8 cellular contexts compared by ENCODE assay signal in genomic region chr1:162023547-162024501, GRCh38. TPM values are rescaled to one million over a fixed set of nuclear protein-coding genes. Genes with fewer than 3 reads are reported as not detected.
DNase-seq lines count a peak whose midpoint lies in the region; ATAC-seq and TF ChIP-seq lines count a peak whose summit lies in the region.

TSS of gene OLFML2B (minus strand) at chr1:162023869. CDS start at chr1:162023430, 439 bp downstream.

- H3K27me3 Mint-ChIP-seq in activated T-cell treated with anti-CD3 and anti-CD28 coated beads, Interleukin-2, amount 50 U/mL, for 24 hours, result peaks cover 54% of the 10 kb centered on the region

- H3K4me3 Mint-ChIP-seq in activated T-cell treated with anti-CD3 and anti-CD28 coated beads, Interleukin-2, amount 50 U/mL, for 24 hours, result peak within 1 kb of the TSS; percentile 79

- no peak for TF ChIP-seq CTCF in GM12864 (IDR thresholded peaks at IDR 0.05; ENCODE audit: low read depth, low read length, missing control alignments)
- peak in 1 of 6 experiments; percentile 18 for TF ChIP-seq CTCF in esophagus squamous epithelium (IDR thresholded peaks at IDR 0.05)

- 1% methylated on average over 49 to 59 of the region's 85 CpGs for WGBS in esophagus squamous epithelium, 2 donors

- no peaks in the 10 kb centered on the region for H3K9me3 Mint-ChIP-seq in activated T-cell treated with anti-CD3 and anti-CD28 coated beads, Interleukin-2, amount 50 U/mL, for 24 hours

- peaks cover 3% of the 10 kb centered on the region for H3K36me3 Mint-ChIP-seq in activated T-cell treated with anti-CD3 and anti-CD28 coated beads, Interleukin-2, amount 50 U/mL, for 24 hours (ENCODE audit: low read depth)

- peak; percentile 60 for ATAC-seq in HG03175 (IDR thresholded peaks at IDR 0.05; ENCODE audit: unreplicated experiment)

- H3K9me3 ChIP-seq in NT2/D1 (ENCODE audit: insufficient read depth, low read length), result peaks cover 8% of the 10 kb centered on the region
- H3K9me3 ChIP-seq in esophagus squamous epithelium, result no peaks in the 10 kb centered on the region
- no peaks in the 10 kb centered on the region for H3K9me3 ChIP-seq in mucosa of rectum (ENCODE audit: control insufficient read depth in 2 of 2, low read length in 2 of 2)

- intact Hi-C loops in esophagus squamous epithelium (cut with DNase I), result no loop called here

- H3K27ac ChIP-seq in esophagus squamous epithelium (peak within 1 kb of the TSS; percentile 39 to 61 (median 50)), mucosa of rectum (ENCODE audit: low read depth in 2 of 2, low read length in 2 of 2) (no peak within 1 kb of the TSS)

- peaks cover 9% of the 10 kb centered on the region for H3K4me1 Mint-ChIP-seq in activated T-cell treated with anti-CD3 and anti-CD28 coated beads, Interleukin-2, amount 50 U/mL, for 24 hours (ENCODE audit: low read depth)

- DNase-seq in GM12864 (ENCODE audit: low read depth), result no peak
- DNase-seq in NT2/D1 (ENCODE audit: low read depth, low spot score), result peak; percentile 35
- peak; percentile 73 for DNase-seq in activated T-cell treated with anti-CD3 and anti-CD28 coated beads, Interleukin-2, amount 50 U/mL, for 24 hours
- DNase-seq in esophagus squamous epithelium (lab: John Stamatoyannopoulos, UW), result no peak
- peak; percentile 8 for DNase-seq in stimulated activated naive CD4-positive, alpha-beta T cell treated with Interleukin-2 at 50 U/mL for 16 hours (lab: John Stamatoyannopoulos, UW)
- no peak for DNase-seq in NK-92 (lab: John Stamatoyannopoulos, UW; ENCODE audit: unreplicated experiment)

- peak in 1 of 4 donors; percentile 44 for TF ChIP-seq POLR2A in esophagus squamous epithelium (IDR thresholded peaks at IDR 0.05)

- H3K36me3 ChIP-seq in NT2/D1 (ENCODE audit: insufficient read depth, insufficient read length, low read length) (no peaks in the 10 kb centered on the region), esophagus squamous epithelium (no peaks in the 10 kb centered on the region), mucosa of rectum (ENCODE audit: control insufficient read depth in 2 of 2, insufficient read depth in 2 of 2, low read length in 2 of 2) (no peaks in the 10 kb centered on the region)

- peaks cover 40% of the 10 kb centered on the region for H3K27me3 ChIP-seq in NT2/D1 (ENCODE audit: insufficient read depth, insufficient read length)
- H3K27me3 ChIP-seq in esophagus squamous epithelium, result peaks cover 0 to 63% (median 0%) of the 10 kb centered on the region in 4 donors
- peaks cover 2 to 6% of the 10 kb centered on the region in 2 donors for H3K27me3 ChIP-seq in mucosa of rectum (ENCODE audit: control insufficient read depth in 2 of 2, insufficient read depth in 2 of 2, low read length in 2 of 2)

- H3K4me3 ChIP-seq in GM12864 (ENCODE audit: low read depth, low read length) (peak within 1 kb of the TSS; percentile 49), NT2/D1 (ENCODE audit: insufficient read length, low read depth) (peak within 1 kb of the TSS; percentile 66), esophagus squamous epithelium (peak within 1 kb of the TSS; percentile 40 to 76 (median 58)), mucosa of rectum (ENCODE audit: low read length in 2 of 2) (peak within 1 kb of the TSS; percentile 52 to 76)

- H3K27ac Mint-ChIP-seq in activated T-cell treated with anti-CD3 and anti-CD28 coated beads, Interleukin-2, amount 50 U/mL, for 24 hours, result peak within 1 kb of the TSS; percentile 23

- peak within 1 kb of the TSS; percentile 81 for H3K9ac ChIP-seq in NT2/D1 (ENCODE audit: insufficient read length, low read depth)
- H3K9ac ChIP-seq in mucosa of rectum (ENCODE audit: low read depth in 1 of 2, low read length in 2 of 2), result peak within 1 kb of the TSS; percentile 21 to 60

- peaks cover 8% of the 10 kb centered on the region for H3K4me1 ChIP-seq in NT2/D1 (ENCODE audit: insufficient read depth, insufficient read length)
- H3K4me1 ChIP-seq in esophagus squamous epithelium, result peaks cover 0 to 25% (median 18%) of the 10 kb centered on the region in 3 donors
- peaks cover 5 to 9% of the 10 kb centered on the region in 2 donors for H3K4me1 ChIP-seq in mucosa of rectum (ENCODE audit: control insufficient read depth in 2 of 2, insufficient read depth in 2 of 2, low read length in 2 of 2)

RNA-seq across cellular contexts. Expression of gene OLFML2B, which starts in this region (rescaled TPM):
- total RNA-seq in esophagus squamous epithelium, result 1 to 10 TPM in 3 of 4 donors, under 1 TPM in 1; 0.11 to 5.7 (median 1.7) TPM

Comparison
In these comparisons a context has a peak if more than half of its experiments do, and no peak if none do; other contexts are left out.
1. DNase-seq: peak in NT2/D1 (single experiment), activated T-cell treated with anti-CD3 and anti-CD28 coated beads, Interleukin-2, amount 50 U/mL, for 24 hours (single experiment) and stimulated activated naive CD4-positive, alpha-beta T cell treated with Interleukin-2 at 50 U/mL for 16 hours (single experiment); none in GM12864 (single experiment), esophagus squamous epithelium (single experiment) and NK-92 (single experiment).
2. H3K27ac ChIP-seq: peak in esophagus squamous epithelium (4 of 4); none in mucosa of rectum (0 of 2).
3. Peak in every context shown above with its lines, with median percentiles within 50 percentile points of each other: H3K4me3 ChIP-seq.